In the genomic region with DNA sequence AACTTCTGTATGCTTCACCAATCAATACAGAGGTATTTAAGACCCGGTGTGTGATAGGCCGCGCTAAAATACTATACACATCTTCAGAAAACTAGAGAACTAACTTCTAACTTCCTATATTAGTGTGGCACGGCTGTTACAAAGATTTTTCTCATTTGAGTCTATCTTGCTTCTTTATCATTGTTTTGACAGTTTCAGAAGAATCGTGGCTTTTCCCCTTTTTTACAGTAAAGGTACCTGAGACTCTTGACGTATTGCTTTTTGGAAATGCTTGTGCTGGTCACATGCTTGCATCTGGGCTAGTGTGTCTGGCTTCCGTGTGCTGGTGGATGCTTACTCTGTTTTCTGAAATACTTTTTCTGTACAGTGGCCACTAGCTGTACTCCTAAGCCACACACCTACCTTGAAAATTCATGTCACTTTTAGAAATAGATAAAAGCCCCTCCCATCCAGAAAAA, we compare ENCODE assay signal across 9 cellular contexts. TPM values are rescaled to one million over a fixed set of nuclear protein-coding genes. Genes with fewer than 3 reads are reported as not detected.
DNase-seq lines count a peak whose midpoint lies in the region; ATAC-seq and TF ChIP-seq lines count a peak whose summit lies in the region.
"Had no signal": no experiment of that assay in that cellular context is flagged by ENCODE, and none has a peak within 500 bp of the region (broad histone marks: within the 10 kb centered on the region; RNA-seq: fewer than 3 reads in every experiment).

No MANE protein-coding gene starts in this region.

- H3K9me3 ChIP-seq in Karpas-422 (ENCODE audit: low read length): no peaks in the 10 kb centered on the region
- no peaks in the 10 kb centered on the region for H3K9me3 ChIP-seq in mucosa of descending colon

- no peak overlapping the region for H2BK120ac ChIP-seq in mesendoderm (ENCODE audit: low read depth, low read length)

- H3K4me1 ChIP-seq in Karpas-422 (ENCODE audit: low read length): peaks cover 98% of the 10 kb centered on the region
- no peaks in the 10 kb centered on the region for H3K4me1 ChIP-seq in mucosa of descending colon (ENCODE audit: low read depth)
- peaks cover 13% of the 10 kb centered on the region for H3K4me1 ChIP-seq in mesendoderm (ENCODE audit: control insufficient read depth, low read depth, low read length)

- H3K36me3 ChIP-seq in Karpas-422 (ENCODE audit: insufficient read depth, low read length) (peaks cover 41% of the 10 kb centered on the region), mucosa of descending colon (ENCODE audit: low read depth) (no peaks in the 10 kb centered on the region), mesendoderm (ENCODE audit: control insufficient read depth, insufficient read depth, low read length) (no peaks in the 10 kb centered on the region)

- DNase-seq in Karpas-422 (no peak), mucosa of descending colon (no peak), sciatic nerve (ENCODE audit: low spot score) (no peak), Kasumi-1 (lab: John Stamatoyannopoulos, UW) (no peak), mesendoderm (no peak)
- DNase-seq: islet precursor cell had no signal

- ATAC-seq in GM18519 (IDR thresholded peaks at IDR 0.05; ENCODE audit: low FRiP score, unreplicated experiment) (peak; percentile 63), GM21825 (IDR thresholded peaks at IDR 0.05; ENCODE audit: unreplicated experiment) (peak; percentile 64), mucosa of descending colon (peak; percentile 76), sciatic nerve (no peak), esophagus mucosa (no peak)

- no peak overlapping the region for H3K56ac ChIP-seq in mesendoderm (ENCODE audit: low read length)

- no peak overlapping the region for H2BK15ac ChIP-seq in mesendoderm (replicated peaks; ENCODE audit: low read depth)

- H3K4me3 ChIP-seq in Karpas-422 (ENCODE audit: low read length) (no peak overlapping the region), mucosa of descending colon (no peak overlapping the region), mesendoderm (ENCODE audit: low read length) (no peak overlapping the region)

- H3K79me2 ChIP-seq in Karpas-422 (ENCODE audit: low read length): peaks cover 99% of the 10 kb centered on the region
- H3K79me2 ChIP-seq in mesendoderm (ENCODE audit: control insufficient read depth, insufficient read depth, low read length): no peaks in the 10 kb centered on the region

- H3K4ac ChIP-seq in mesendoderm (ENCODE audit: low read depth, low read length): no peak overlapping the region

- H3K9me2 ChIP-seq in Karpas-422 (replicated peaks; ENCODE audit: insufficient read depth, low read length): no peaks in the 10 kb centered on the region

- no peak overlapping the region for H4K8ac ChIP-seq in mesendoderm (ENCODE audit: low read depth, low read length)

- no peak overlapping the region for H2BK5ac ChIP-seq in mesendoderm (ENCODE audit: low read length)

- H3K4me2 ChIP-seq in Karpas-422 (ENCODE audit: low read depth, low read length, poor library complexity, severe bottlenecking) (peak overlapping the region; percentile 58), mesendoderm (ENCODE audit: low read length) (no peak overlapping the region)

- H3K27me3 ChIP-seq in Karpas-422 (ENCODE audit: low read length) (no peaks in the 10 kb centered on the region), mesendoderm (ENCODE audit: insufficient read depth, low read length, poor library complexity) (no peaks in the 10 kb centered on the region)

- no peak overlapping the region for H2AFZ ChIP-seq in Karpas-422 (ENCODE audit: low read length)

- WGBS in mesendoderm (ENCODE audit: extremely low coverage, insufficient coverage, low lambda C conversion rate): no CpG with 5 or more reads among the region's 7 CpGs

- H3K27ac ChIP-seq in Karpas-422 (ENCODE audit: low read length) (peak overlapping the region; percentile 67), mesendoderm (ENCODE audit: low read depth, low read length) (no peak overlapping the region)

- no peaks in the 10 kb centered on the region for H3K79me1 ChIP-seq in mesendoderm (ENCODE audit: low read length)

- 0 out of 2 replicates have a peak overlapping the region, but pooled peaks have one; percentile 8 for H3K9ac ChIP-seq in Karpas-422 (ENCODE audit: low read length)
- H3K9ac ChIP-seq in mesendoderm (ENCODE audit: low read length): no peak overlapping the region

- intact Hi-C loops in mucosa of descending colon (cut with DNase I, micrococcal nuclease): no loop called here
- intact Hi-C loops in sciatic nerve (cut with DNase I): no loop called here

- no peak overlapping the region for H4K5ac ChIP-seq in mesendoderm (ENCODE audit: low read length)

- H3K18ac ChIP-seq in mesendoderm (ENCODE audit: low read length): no peak overlapping the region

- no peak overlapping the region for H3K23ac ChIP-seq in mesendoderm (ENCODE audit: low read length)

- TF ChIP-seq CTCF in mucosa of descending colon (IDR thresholded peaks at IDR 0.05): no peak

- no peak overlapping the region for H2AK5ac ChIP-seq in mesendoderm (ENCODE audit: low read length)

- no peaks in the 10 kb centered on the region; the same call in 1 of the 2 replicates for H4K20me1 ChIP-seq in Karpas-422 (ENCODE audit: insufficient read depth, low read depth, low read length)

RNA-seq across cellular contexts. Expression of gene IKZF1, which starts 12.7 kb away (rescaled TPM):
- total RNA-seq in Karpas-422 (2014; rRNA removed; shearing (Covaris generic); ENCODE audit: low replicate concordance): 117 and 118 TPM in 2 replicates
- 10 to 100 TPM in 1 of 3 donors, 1 to 10 TPM in 2; 7.8 to 14.9 (median 8.8) TPM for total RNA-seq in mucosa of descending colon
- total RNA-seq in sciatic nerve: 20.1 TPM
- total RNA-seq in esophagus mucosa: 2.1 TPM
- 0.29 TPM for polyA plus RNA-seq in mesendoderm (2013, experiment 1 of 2)
- polyA plus RNA-seq in mesendoderm (2013, experiment 2 of 2): 0.31 TPM

Comparison
In these comparisons a context has a peak if more than half of its experiments do, and no peak if none do; other contexts are left out.
1. ATAC-seq: peak in GM18519 (single experiment), GM21825 (single experiment) and mucosa of descending colon (single experiment); none in sciatic nerve (single experiment) and esophagus mucosa (single experiment).